1 cellular context compared by ENCODE assay signal in genomic region chr17:1638624-1639300, GRCh38.
TF ChIP-seq lines count a peak whose summit lies in the region.

No MANE protein-coding gene starts in this region.

TF ChIP-seq in IMR-90, 13 proteins besides CTCF, POLR2A, EP300 and RAD21:
- TF ChIP-seq RCOR1 (IDR thresholded peaks at IDR 0.05; ENCODE audit: insufficient replicate concordance, low read length) (no peak), ELK1 (IDR thresholded peaks at IDR 0.05; ENCODE audit: borderline replicate concordance, low read depth, low read length) (no peak), MXI1 (IDR thresholded peaks at IDR 0.05; ENCODE audit: borderline replicate concordance, low read depth, low read length) (no peak), MAFK (IDR thresholded peaks at IDR 0.05; ENCODE audit: low read depth, low read length) (no peak), RFX5 (IDR thresholded peaks at IDR 0.05; ENCODE audit: low read depth, low read length) (no peak), CEBPB (IDR thresholded peaks at IDR 0.05; ENCODE audit: low read depth, low read length) (no peak), BHLHE40 (IDR thresholded peaks at IDR 0.05; ENCODE audit: low read depth, low read length) (no peak), MAZ (IDR thresholded peaks at IDR 0.05; ENCODE audit: borderline replicate concordance, low read depth, low read length) (no peak), NFE2L2 (IDR thresholded peaks at IDR 0.05; ENCODE audit: low read depth, low read length) (no peak), SMC3 (IDR thresholded peaks at IDR 0.05; ENCODE audit: low read depth, low read length) (no peak), CHD1 (IDR thresholded peaks at IDR 0.05; ENCODE audit: low read depth, low read length) (no peak), FOS (IDR thresholded peaks at IDR 0.05; ENCODE audit: low read depth, low read length) (no peak), USF2 (IDR thresholded peaks at IDR 0.05; ENCODE audit: low read depth, low read length) (no peak)
